ENCODE assay signal across 17 cellular contexts in genomic region chr1:113881661-113882060, GRCh38. TPM values are rescaled to one million over a fixed set of nuclear protein-coding genes. Genes with fewer than 3 reads are reported as not detected.
"Had no signal": no experiment of that assay in that cellular context is flagged by ENCODE, and none has a peak within 500 bp of the region (broad histone marks: within the 10 kb centered on the region; RNA-seq: fewer than 3 reads in every experiment).

No MANE protein-coding gene starts in this region.

- ATAC-seq: activated T-cell treated with anti-CD3 and anti-CD28 coated beads, Interleukin-2, amount 50 U/mL, for 4 hours; left cardiac atrium had no signal

- DNase-seq: activated CD4-positive, CD25-positive, alpha-beta regulatory T cell; activated gamma-delta T cell; activated T-cell treated with anti-CD3 and anti-CD28 coated beads, Interleukin-2, amount 50 U/mL, for 4 hours; esophagus squamous epithelium; foreskin fibroblast; left cardiac atrium; SK-N-SH; stimulated activated CD4-positive, alpha-beta T cell treated with anti-CD3 and anti-CD28 coated beads, Interleukin-1b, Interleukin-23, amount 100 ng/mL, for 48 hours; stimulated activated naive CD4-positive, alpha-beta T cell; upper lobe of left lung had no signal

- H3K4me1 ChIP-seq: ascending aorta, parathyroid adenoma, right atrium auricular region, suprapubic skin had no signal

- H3K4me3 ChIP-seq: ascending aorta, esophagus squamous epithelium, right atrium auricular region, smooth muscle cell, suprapubic skin, upper lobe of left lung had no signal

- H3K27me3 ChIP-seq: ascending aorta, esophagus squamous epithelium, right atrium auricular region, suprapubic skin, upper lobe of left lung had no signal

- H2AFZ ChIP-seq: parathyroid adenoma had no signal

- H3K79me2 ChIP-seq: parathyroid adenoma had no signal

- H3K9ac ChIP-seq: parathyroid adenoma, SK-N-SH had no signal

- H3K4me3 Mint-ChIP-seq: activated T-cell treated with anti-CD3 and anti-CD28 coated beads, Interleukin-2, amount 50 U/mL, for 4 hours; neural crest cell had no signal

- H3K4me2 ChIP-seq: SK-N-SH, smooth muscle cell had no signal

- H3K27ac ChIP-seq: ascending aorta, parathyroid adenoma, right atrium auricular region, suprapubic skin had no signal

- FAIRE-seq: colon had no signal

- H3K9me3 ChIP-seq: ascending aorta, esophagus squamous epithelium, right atrium auricular region, SK-N-SH, suprapubic skin, upper lobe of left lung had no signal

- H3K36me3 ChIP-seq: ascending aorta, esophagus squamous epithelium, right atrium auricular region, suprapubic skin, upper lobe of left lung had no signal

- H3K9me3 Mint-ChIP-seq: activated T-cell treated with anti-CD3 and anti-CD28 coated beads, Interleukin-2, amount 50 U/mL, for 4 hours had no signal

RNA-seq across cellular contexts. Expression of gene BCL2L15, which starts 5.7 kb away (rescaled TPM):
- total RNA-seq: ascending aorta had no signal
- polyA plus RNA-seq: smooth muscle cell had no signal

RNA-seq across cellular contexts. Expression of gene PTPN22, which starts 10.1 kb away (rescaled TPM):
- total RNA-seq: neural crest cell, smooth muscle cell had no signal
- polyA plus RNA-seq: smooth muscle cell had no signal
